Comparison of ENCODE assay signal across 18 cellular contexts in genomic region chr9:129547063-129547462, GRCh38.
DNase-seq lines count a peak whose midpoint lies in the region; ATAC-seq and TF ChIP-seq lines count a peak whose summit lies in the region.
"Had no signal": no experiment of that assay in that cellular context is flagged by ENCODE, and none has a peak within 500 bp of the region (broad histone marks: within the 10 kb centered on the region; RNA-seq: fewer than 3 reads in every experiment).

No MANE protein-coding gene starts in this region.

- no peak overlapping the region for H3K23ac ChIP-seq in IMR-90 (ENCODE audit: low read depth, low read length)

- H4K5ac ChIP-seq in IMR-90 (ENCODE audit: low read depth, low read length), result no peak overlapping the region

- TF ChIP-seq CTCF in IMR-90 (conservative IDR thresholded peaks at IDR 0.05; ENCODE audit: low read depth, low read length) (no peak), neural crest cell (conservative IDR thresholded peaks at IDR 0.05) (no peak), sigmoid colon (IDR thresholded peaks at IDR 0.05) (no peak)

- H3K56ac ChIP-seq in IMR-90 (ENCODE audit: extremely low read depth, insufficient read depth, low read length), result no peak overlapping the region

- H2AK9ac ChIP-seq in IMR-90 (replicated peaks; ENCODE audit: low read depth, low read length, poor library complexity), result peak overlapping the region; percentile 25

- no peak overlapping the region for H2BK20ac ChIP-seq in IMR-90 (ENCODE audit: low read depth, low read length)

- TF ChIP-seq POLR2A in IMR-90 (IDR thresholded peaks at IDR 0.05; ENCODE audit: low read depth, low read length), result no peak
- no peak for TF ChIP-seq POLR2A in sigmoid colon (IDR thresholded peaks at IDR 0.05)

- peak; percentile 4 for DNase-seq in Right ventricle myocardium inferior (ENCODE audit: missing footprints)
- DNase-seq in left cardiac atrium, result no peak
- DNase-seq in IMR-90, result no peak
- no peak for DNase-seq in neural crest cell (ENCODE audit: low read depth, low spot score)
- peak; percentile 38 for DNase-seq in sigmoid colon
- no peak for DNase-seq in activated T-cell treated with anti-CD3 and anti-CD28 coated beads, Interleukin-2, amount 50 U/mL, for 72 hours
- DNase-seq in NK-92 treated with Interleukin-12 subunit alpha and Interleukin-12 subunit beta, amount 100 ng/mL, for 24 hours (lab: John Stamatoyannopoulos, UW), result no peak
- no peak for DNase-seq in activated naive CD4-positive, alpha-beta T cell treated with Interleukin-2 at 50 U/mL for 16 hours
- DNase-seq: Calu3; CD8-positive, alpha-beta T cell; DMS 273 treated with DMSO at 0.1 percent for 48 hours; DMS53; DND-41; EL; H9 had no signal

- POLR2A ChIA-PET in IMR-90 (lab: Charles Lee; ENCODE audit: unreplicated experiment), result no interaction called here

- peaks cover 27% of the 10 kb centered on the region for H3K4me1 Mint-ChIP-seq in neural crest cell
- H3K4me1 Mint-ChIP-seq in activated T-cell treated with anti-CD3 and anti-CD28 coated beads, Interleukin-2, amount 50 U/mL, for 72 hours (ENCODE audit: low read depth), result peaks cover 12% of the 10 kb centered on the region

- dilution Hi-C loops in IMR-90 (cut with HindIII; ENCODE audit: low sequenced_read_pairs, unreplicated experiment), result no loop called here

- H3K4me1 ChIP-seq in IMR-90 (ENCODE audit: control insufficient read depth, insufficient read depth, low read length), result peaks cover 16% of the 10 kb centered on the region
- peaks cover 0 to 16% (median 13%) of the 10 kb centered on the region in 4 donors for H3K4me1 ChIP-seq in sigmoid colon

- no peak overlapping the region for H3K27ac Mint-ChIP-seq in neural crest cell (ENCODE audit: unreplicated experiment)
- H3K27ac Mint-ChIP-seq in activated T-cell treated with anti-CD3 and anti-CD28 coated beads, Interleukin-2, amount 50 U/mL, for 72 hours, result no peak overlapping the region
- H3K27ac Mint-ChIP-seq: CD8-positive, alpha-beta T cell; H9 had no signal

- no peak overlapping the region for H2BK120ac ChIP-seq in IMR-90 (ENCODE audit: low read depth, low read length)

- H3K9me3 ChIP-seq in IMR-90 (ENCODE audit: control insufficient read depth, insufficient read depth, low read length), result no peaks in the 10 kb centered on the region
- H3K9me3 ChIP-seq in sigmoid colon, result no peaks in the 10 kb centered on the region
- H3K9me3 ChIP-seq: BLaER1 had no signal

- in situ Hi-C loops in IMR-90 (cut with MboI; ENCODE audit: low sequenced_read_pairs), result no loop called here

- no peak overlapping the region for H3K4me2 ChIP-seq in IMR-90 (ENCODE audit: low read depth, low read length)
- H3K4me2 ChIP-seq: BLaER1 had no signal

- no peak overlapping the region for H3K9ac ChIP-seq in IMR-90 (ENCODE audit: low read depth, low read length)
- H3K9ac ChIP-seq: BLaER1 had no signal

- no peak overlapping the region for H2BK5ac ChIP-seq in IMR-90 (ENCODE audit: low read depth, low read length, poor library complexity, severe bottlenecking)

- H3K36me3 ChIP-seq in IMR-90 (ENCODE audit: control insufficient read depth, insufficient read depth, low read length) (no peaks in the 10 kb centered on the region), sigmoid colon (no peaks in the 10 kb centered on the region)
- H3K36me3 ChIP-seq: BLaER1 had no signal

- H3K4me3 ChIP-seq in IMR-90 (ENCODE audit: insufficient read depth, low read depth, low read length) (no peak overlapping the region), sigmoid colon (no peak overlapping the region)
- H3K4me3 ChIP-seq: BLaER1, GM12878 had no signal

- CTCF ChIA-PET in IMR-90 (lab: Yijun Ruan, JAX), result interaction anchor here (1.2 kb wide), 1 partner anchor 415 kb away, joined by 3 read pairs; no protein-coding TSS in a partner anchor

- no peaks in the 10 kb centered on the region for H3K27me3 Mint-ChIP-seq in neural crest cell (ENCODE audit: low read depth)
- peaks cover 39% of the 10 kb centered on the region for H3K27me3 Mint-ChIP-seq in activated T-cell treated with anti-CD3 and anti-CD28 coated beads, Interleukin-2, amount 50 U/mL, for 72 hours (ENCODE audit: low read depth)

- no TSS peak for BruUV-seq in IMR-90 (replicated peaks; lab: Mats Ljungman, UMichigan)

- H4K8ac ChIP-seq in IMR-90 (ENCODE audit: low read depth in 2 of 2, low read length in 2 of 2), result no peak overlapping the region

- ATAC-seq in Right ventricle myocardium inferior (no peak), left cardiac atrium (no peak), IMR-90 (ENCODE audit: low read depth) (no peak)
- ATAC-seq in activated T-cell treated with anti-CD3 and anti-CD28 coated beads, Interleukin-2, amount 50 U/mL, for 72 hours (replicated peaks in 1 of 2), result no peak
- ATAC-seq: CD8-positive, alpha-beta T cell; GM12878 had no signal

- TF ChIP-seq EP300 in sigmoid colon (IDR thresholded peaks at IDR 0.05), result no peak

- WGBS in IMR-90 (ENCODE audit: extremely low coverage in 2 of 2, insufficient read length in 1 of 2), 2 experiments, result no CpG with 5 or more reads among the region's 4 CpGs
- 79 to 82% methylated on average over 4 of the region's 4 CpGs for WGBS in sigmoid colon, 2 donors

- peak overlapping the region; percentile 57 for H3K4me3 Mint-ChIP-seq in neural crest cell
- H3K4me3 Mint-ChIP-seq in activated T-cell treated with anti-CD3 and anti-CD28 coated beads, Interleukin-2, amount 50 U/mL, for 72 hours, result no peak overlapping the region
- H3K4me3 Mint-ChIP-seq: CD8-positive, alpha-beta T cell; H9 had no signal

- H3K14ac ChIP-seq in IMR-90 (replicated peaks; ENCODE audit: low read depth, low read length), result no peak overlapping the region

- no peak overlapping the region for H3K27ac ChIP-seq in IMR-90 (ENCODE audit: insufficient read depth, low read length)
- H3K27ac ChIP-seq in sigmoid colon, result no peak overlapping the region
- H3K27ac ChIP-seq: 22Rv1, BLaER1 had no signal

- H3K27me3 ChIP-seq in IMR-90 (ENCODE audit: control insufficient read depth, insufficient read depth, low read length), result no peaks in the 10 kb centered on the region
- no peaks in the 10 kb centered on the region for H3K27me3 ChIP-seq in sigmoid colon

- intact Hi-C loops in Right ventricle myocardium inferior (cut with DNase I) (loop anchor here (5.0 kb wide), 1 partner anchor 45 kb away; no protein-coding TSS in a partner anchor), left cardiac atrium (cut with DNase I) (loop anchor here in 1 of 2 donors (5.0 kb wide), 1 partner anchor 50 kb away; no protein-coding TSS in a partner anchor), IMR-90 (cut with micrococcal nuclease) (no loop called here), sigmoid colon (cut with DNase I) (no loop called here)

- H3K9me3 Mint-ChIP-seq in neural crest cell, result no peaks in the 10 kb centered on the region
- H3K9me3 Mint-ChIP-seq in activated T-cell treated with anti-CD3 and anti-CD28 coated beads, Interleukin-2, amount 50 U/mL, for 72 hours, result no peaks in the 10 kb centered on the region
- H3K9me3 Mint-ChIP-seq: CD8-positive, alpha-beta T cell had no signal

- no peak overlapping the region for H4K91ac ChIP-seq in IMR-90 (ENCODE audit: insufficient read depth, low read depth, low read length)

- H3K9me1 ChIP-seq in IMR-90 (ENCODE audit: insufficient read depth, low read length), result peaks cover 3% of the 10 kb centered on the region; the same call in 1 of the 2 replicates

- H3K4ac ChIP-seq in IMR-90 (ENCODE audit: low read depth, low read length), result no peak overlapping the region

- no peaks in the 10 kb centered on the region for H4K20me1 ChIP-seq in IMR-90 (ENCODE audit: insufficient read depth, low read length)
- H4K20me1 ChIP-seq: BLaER1 had no signal

- no peak for TF ChIP-seq RAD21 in IMR-90 (IDR thresholded peaks at IDR 0.05; ENCODE audit: low read length)

- no peak overlapping the region for H2AK5ac ChIP-seq in IMR-90 (ENCODE audit: low read depth, low read length)

- H2BK15ac ChIP-seq in IMR-90 (ENCODE audit: low read depth, low read length), result no peak overlapping the region

- H3K36me3 Mint-ChIP-seq in neural crest cell (ENCODE audit: low read depth), result no peaks in the 10 kb centered on the region
- no peaks in the 10 kb centered on the region for H3K36me3 Mint-ChIP-seq in activated T-cell treated with anti-CD3 and anti-CD28 coated beads, Interleukin-2, amount 50 U/mL, for 72 hours (ENCODE audit: insufficient read depth in 2 of 2)
- H3K36me3 Mint-ChIP-seq: CD8-positive, alpha-beta T cell had no signal

- no peak overlapping the region for H3K18ac ChIP-seq in IMR-90 (ENCODE audit: low read depth, low read length)

- no peak overlapping the region for H2AFZ ChIP-seq in IMR-90 (replicated peaks; ENCODE audit: low read length, poor library complexity)

- peaks cover 0 to 5% of the 10 kb centered on the region in 2 experiments; a peak in 1 of 4 replicates for H3K79me1 ChIP-seq in IMR-90 (ENCODE audit: low read depth in 1 of 2, low read length in 2 of 2)

TF ChIP-seq in IMR-90, 13 proteins besides CTCF, POLR2A, EP300 and RAD21:
- TF ChIP-seq MAFK (IDR thresholded peaks at IDR 0.05; ENCODE audit: low read depth, low read length), result no peak
- TF ChIP-seq SMC3 (IDR thresholded peaks at IDR 0.05; ENCODE audit: low read depth, low read length), result no peak
- TF ChIP-seq RFX5 (IDR thresholded peaks at IDR 0.05; ENCODE audit: low read depth, low read length), result no peak
- no peak for TF ChIP-seq NFE2L2 (IDR thresholded peaks at IDR 0.05; ENCODE audit: low read depth, low read length)
- TF ChIP-seq BHLHE40 (IDR thresholded peaks at IDR 0.05; ENCODE audit: low read depth, low read length), result no peak
- TF ChIP-seq MAZ (IDR thresholded peaks at IDR 0.05; ENCODE audit: borderline replicate concordance, low read depth, low read length), result no peak
- TF ChIP-seq RCOR1 (IDR thresholded peaks at IDR 0.05; ENCODE audit: insufficient replicate concordance, low read length), result no peak
- no peak for TF ChIP-seq USF2 (IDR thresholded peaks at IDR 0.05; ENCODE audit: low read depth, low read length)

Comparison
In these comparisons a context has a peak if more than half of its experiments do, and no peak if none do; other contexts are left out.
1. DNase-seq: peak in Right ventricle myocardium inferior (single experiment) and sigmoid colon (single experiment); none in left cardiac atrium (single experiment), IMR-90 (single experiment), neural crest cell (single experiment), activated T-cell treated with anti-CD3 and anti-CD28 coated beads, Interleukin-2, amount 50 U/mL, for 72 hours (0 of 2), NK-92 treated with Interleukin-12 subunit alpha and Interleukin-12 subunit beta, amount 100 ng/mL, for 24 hours (single experiment) and activated naive CD4-positive, alpha-beta T cell treated with Interleukin-2 at 50 U/mL for 16 hours (single experiment).